17 cellular contexts compared by ENCODE assay signal in genomic region chr6:116239856-116240255, GRCh38. TPM values are rescaled to one million over a fixed set of nuclear protein-coding genes. Genes with fewer than 3 reads are reported as not detected.
DNase-seq lines count a peak whose midpoint lies in the region; ATAC-seq lines count a peak whose summit lies in the region.
"Had no signal": no experiment of that assay in that cellular context is flagged by ENCODE, and none has a peak within 500 bp of the region (broad histone marks: within the 10 kb centered on the region; RNA-seq: fewer than 3 reads in every experiment).

No MANE protein-coding gene starts in this region.

- H3K9me3 Mint-ChIP-seq in activated T-cell treated with anti-CD3 and anti-CD28 coated beads, Interleukin-2, amount 50 U/mL, for 72 hours: no peaks in the 10 kb centered on the region
- no peaks in the 10 kb centered on the region for H3K9me3 Mint-ChIP-seq in activated T-cell treated with anti-CD3 and anti-CD28 coated beads, Interleukin-2, amount 50 U/mL, for 24 hours
- H3K9me3 Mint-ChIP-seq: CD4-positive, alpha-beta T cell; CD8-positive, alpha-beta T cell had no signal

- no peak overlapping the region for H3K4me3 Mint-ChIP-seq in activated T-cell treated with anti-CD3 and anti-CD28 coated beads, Interleukin-2, amount 50 U/mL, for 72 hours
- H3K4me3 Mint-ChIP-seq in activated T-cell treated with anti-CD3 and anti-CD28 coated beads, Interleukin-2, amount 50 U/mL, for 24 hours: no peak overlapping the region
- H3K4me3 Mint-ChIP-seq in T-helper 17 cell: no peak overlapping the region
- H3K4me3 Mint-ChIP-seq: B cell; CD4-positive, alpha-beta T cell; CD8-positive, alpha-beta T cell had no signal

- H3K27ac Mint-ChIP-seq in activated T-cell treated with anti-CD3 and anti-CD28 coated beads, Interleukin-2, amount 50 U/mL, for 72 hours: peak overlapping the region; percentile 19
- no peak overlapping the region for H3K27ac Mint-ChIP-seq in activated T-cell treated with anti-CD3 and anti-CD28 coated beads, Interleukin-2, amount 50 U/mL, for 24 hours
- H3K27ac Mint-ChIP-seq in T-helper 17 cell: no peak overlapping the region
- H3K27ac Mint-ChIP-seq: B cell; CD8-positive, alpha-beta T cell had no signal

- H3K27me3 Mint-ChIP-seq in activated T-cell treated with anti-CD3 and anti-CD28 coated beads, Interleukin-2, amount 50 U/mL, for 72 hours (ENCODE audit: low read depth): no peaks in the 10 kb centered on the region
- no peaks in the 10 kb centered on the region for H3K27me3 Mint-ChIP-seq in activated T-cell treated with anti-CD3 and anti-CD28 coated beads, Interleukin-2, amount 50 U/mL, for 24 hours
- H3K27me3 Mint-ChIP-seq in T-helper 17 cell: no peaks in the 10 kb centered on the region
- H3K27me3 Mint-ChIP-seq: B cell; CD4-positive, alpha-beta T cell had no signal

- H3K36me3 Mint-ChIP-seq in activated T-cell treated with anti-CD3 and anti-CD28 coated beads, Interleukin-2, amount 50 U/mL, for 72 hours (ENCODE audit: insufficient read depth in 2 of 2): peaks cover 0 to 6% of the 10 kb centered on the region in 2 donors
- H3K36me3 Mint-ChIP-seq in activated T-cell treated with anti-CD3 and anti-CD28 coated beads, Interleukin-2, amount 50 U/mL, for 24 hours (ENCODE audit: low read depth): peaks cover 45% of the 10 kb centered on the region
- peaks cover 2% of the 10 kb centered on the region for H3K36me3 Mint-ChIP-seq in T-helper 17 cell (ENCODE audit: low read depth)

- in situ Hi-C loops in G401 (cut with HindIII; ENCODE audit: low sequenced_read_pairs): no loop called here

- DNase-seq in activated T-cell treated with anti-CD3 and anti-CD28 coated beads, Interleukin-2, amount 50 U/mL, for 72 hours: no peak
- no peak for DNase-seq in activated T-cell treated with anti-CD3 and anti-CD28 coated beads, Interleukin-2, amount 50 U/mL, for 24 hours
- DNase-seq in G401 (ENCODE audit: low spot score) (peak; percentile 71), cerebellum (ENCODE audit: low spot score) (peak; percentile 31), dedifferentiated amniotic fluid mesenchymal stem cell (ENCODE audit: extremely low spot score) (no peak), T-helper 17 cell (no peak)
- DNase-seq: AML-193; Caco-2; Calu3; CD4-positive, alpha-beta T cell; CD8-positive, alpha-beta T cell; DMS79 treated with DMSO at 0.1 percent for 48 hours; GDM1 had no signal

- H3K4me1 Mint-ChIP-seq in activated T-cell treated with anti-CD3 and anti-CD28 coated beads, Interleukin-2, amount 50 U/mL, for 72 hours (ENCODE audit: low read depth): no peaks in the 10 kb centered on the region
- H3K4me1 Mint-ChIP-seq in activated T-cell treated with anti-CD3 and anti-CD28 coated beads, Interleukin-2, amount 50 U/mL, for 24 hours (ENCODE audit: low read depth): no peaks in the 10 kb centered on the region
- no peaks in the 10 kb centered on the region for H3K4me1 Mint-ChIP-seq in T-helper 17 cell
- H3K4me1 Mint-ChIP-seq: B cell had no signal

- no peak for ATAC-seq in activated T-cell treated with anti-CD3 and anti-CD28 coated beads, Interleukin-2, amount 50 U/mL, for 72 hours (replicated peaks in 1 of 2)
- ATAC-seq in T-helper 17 cell: no peak
- ATAC-seq: A549; CD8-positive, alpha-beta T cell; GM12878 had no signal

- no peaks in the 10 kb centered on the region for H3K9me3 ChIP-seq in T-helper 17 cell (ENCODE audit: control insufficient read depth, low read length, poor library complexity, severe bottlenecking)
- H3K9me3 ChIP-seq: A549; BLaER1 treated with 17β-estradiol and CSF1 and Interleukin-3, amounts not matched to agents 10 nM and 100 nM; Caco-2 had no signal

RNA-seq across cellular contexts. Expression of gene TSPYL4, which starts 14.0 kb away (rescaled TPM):
- 10 to 100 TPM; 12.5 to 12.6 TPM for total RNA-seq in activated T-cell treated with anti-CD3 and anti-CD28 coated beads, Interleukin-2, amount 50 U/mL, for 72 hours
- 10.5 and 14.0 TPM in 2 replicates for total RNA-seq in G401 (2014; rRNA removed; shearing (Covaris generic))
- total RNA-seq in cerebellum (59.5 TPM), T-helper 17 cell (10 to 100 TPM; 45.8 to 56.5 TPM)

RNA-seq across cellular contexts. Expression of gene TSPYL1, which starts 39.9 kb away (rescaled TPM):
- total RNA-seq in activated T-cell treated with anti-CD3 and anti-CD28 coated beads, Interleukin-2, amount 50 U/mL, for 72 hours: 10 to 100 TPM; 43.2 to 55.0 TPM
- 99.1 and 131 TPM in 2 replicates for total RNA-seq in G401 (2014; rRNA removed; shearing (Covaris generic))
- total RNA-seq in cerebellum (69.4 TPM), T-helper 17 cell (100 to 1,000 TPM; 199 to 216 TPM)

Comparison
In these comparisons a context has a peak if more than half of its experiments do, and no peak if none do; other contexts are left out.
1. DNase-seq: peak in G401 (single experiment) and cerebellum (single experiment); none in activated T-cell treated with anti-CD3 and anti-CD28 coated beads, Interleukin-2, amount 50 U/mL, for 72 hours (0 of 2), activated T-cell treated with anti-CD3 and anti-CD28 coated beads, Interleukin-2, amount 50 U/mL, for 24 hours (single experiment), dedifferentiated amniotic fluid mesenchymal stem cell (single experiment) and T-helper 17 cell (0 of 3).